ENCODE assay signal across 27 cellular contexts in the genomic region with DNA sequence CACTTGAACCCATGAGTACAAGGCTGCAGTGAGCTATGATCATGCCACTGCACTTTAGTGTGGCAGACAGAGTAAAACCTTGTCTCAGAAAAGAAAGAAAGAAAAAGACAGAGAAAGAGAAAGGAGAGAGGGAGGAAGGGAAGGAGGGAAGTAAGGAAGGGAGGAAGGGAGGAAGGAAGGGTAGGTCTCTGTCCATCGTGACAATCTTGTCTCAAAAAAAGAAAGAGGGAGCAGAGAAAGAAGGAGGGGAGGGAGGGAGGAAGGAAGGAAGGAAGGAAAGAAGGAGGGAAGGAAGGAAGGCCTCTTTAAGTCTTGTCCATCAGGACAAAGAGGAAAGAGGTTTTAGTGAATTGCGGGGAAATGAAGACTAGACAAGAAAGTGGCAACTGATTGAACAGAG.
"Had no signal": no experiment of that assay in that cellular context is flagged by ENCODE, and none has a peak within 500 bp of the region (broad histone marks: within the 10 kb centered on the region; RNA-seq: fewer than 3 reads in every experiment).

No MANE protein-coding gene starts in this region.

- H3K36me3 Mint-ChIP-seq: natural killer cell; neural progenitor cell; stimulated activated effector memory CD8-positive, alpha-beta T cell treated with anti-CD3 and anti-CD28 coated beads, Interleukin-12 subunit alpha, Interleukin-12 subunit beta, amount 100 ng/mL, for 72 hours had no signal

- DNase-seq: natural killer cell; occipital lobe; ovary; psoas muscle; right cardiac atrium; right lobe of liver; sigmoid colon; small intestine; stimulated activated CD4-positive, alpha-beta T cell treated with anti-CD3 and anti-CD28 coated beads, Interleukin-15, amount 100 ng/mL, for 24 hours; stimulated activated CD4-positive, alpha-beta T cell treated with anti-CD3 and anti-CD28 coated beads, Interleukin-2, amount 100 ng/mL, for 24 hours; stimulated activated CD4-positive, alpha-beta T cell treated with anti-CD3 and anti-CD28 coated beads, Interleukin-2, amount 100 ng/mL, for 48 hours; stimulated activated CD4-positive, alpha-beta T cell treated with anti-CD3 and anti-CD28 coated beads, Interleukin-4, amount 100 ng/mL, for 24 hours; stimulated activated naive CD4-positive, alpha-beta T cell; stimulated activated naive CD8-positive, alpha-beta T cell treated with anti-CD3 and anti-CD28 coated beads, Interleukin-15, amount 100 ng/mL, for 72 hours; stimulated activated naive CD8-positive, alpha-beta T cell treated with anti-CD3 and anti-CD28 coated beads, Interleukin-15, Interleukin-2, amounts not matched to agents 100 U/mL and 50 U/mL, for 24 hours; substantia nigra; testis; tibial artery; transverse colon; upper lobe of left lung had no signal

- H3K4me3 Mint-ChIP-seq: natural killer cell; nephron; neural progenitor cell; stimulated activated effector memory CD8-positive, alpha-beta T cell treated with anti-CD3 and anti-CD28 coated beads, Interleukin-12 subunit alpha, Interleukin-12 subunit beta, amount 100 ng/mL, for 72 hours; stimulated activated naive CD8-positive, alpha-beta T cell treated with anti-CD3 and anti-CD28 coated beads, Interleukin-15, amount 100 ng/mL, for 72 hours had no signal

- H3K4me1 ChIP-seq: parathyroid adenoma had no signal

- H3K9me3 Mint-ChIP-seq: natural killer cell; nephron; neural progenitor cell; stimulated activated effector memory CD8-positive, alpha-beta T cell treated with anti-CD3 and anti-CD28 coated beads, Interleukin-12 subunit alpha, Interleukin-12 subunit beta, amount 100 ng/mL, for 72 hours; stimulated activated naive CD8-positive, alpha-beta T cell treated with anti-CD3 and anti-CD28 coated beads, Interleukin-15, amount 100 ng/mL, for 72 hours had no signal

- ATAC-seq: natural killer cell; psoas muscle; right cardiac atrium; right lobe of liver; stimulated activated effector memory CD8-positive, alpha-beta T cell treated with anti-CD3 and anti-CD28 coated beads, Interleukin-12 subunit alpha, Interleukin-12 subunit beta, amount 100 ng/mL, for 72 hours; stimulated activated naive CD8-positive, alpha-beta T cell treated with anti-CD3 and anti-CD28 coated beads, Interleukin-15, amount 100 ng/mL, for 72 hours; stimulated activated naive CD8-positive, alpha-beta T cell treated with anti-CD3 and anti-CD28 coated beads, Interleukin-15, Interleukin-2, amounts not matched to agents 100 U/mL and 50 U/mL, for 24 hours had no signal

- H3K9ac ChIP-seq: neural progenitor cell, parathyroid adenoma had no signal

- H2AFZ ChIP-seq: neural progenitor cell, parathyroid adenoma had no signal

- H3K9me3 ChIP-seq: ovary, psoas muscle, right lobe of liver, sigmoid colon, suprapubic skin, testis, tibial artery, transverse colon, upper lobe of left lung, vagina had no signal

- H3K36me3 ChIP-seq: neural progenitor cell, ovary, right lobe of liver, sigmoid colon, suprapubic skin, tibial artery, transverse colon, upper lobe of left lung, vagina had no signal

- H3K27me3 ChIP-seq: ovary, right lobe of liver, testis, vagina had no signal

- H3K4me3 ChIP-seq: neural progenitor cell, ovary, psoas muscle, right lobe of liver, sigmoid colon, suprapubic skin, testis, tibial artery, transverse colon, upper lobe of left lung, vagina had no signal

- H3K4me2 ChIP-seq: neural progenitor cell had no signal

- H3K27ac ChIP-seq: neural progenitor cell, ovary, parathyroid adenoma, psoas muscle, right lobe of liver, sigmoid colon, suprapubic skin, testis, tibial artery, transverse colon, upper lobe of left lung, vagina had no signal

- H3K27ac Mint-ChIP-seq: natural killer cell; nephron; neural progenitor cell; progenitor cell of endocrine pancreas; stimulated activated effector memory CD8-positive, alpha-beta T cell treated with anti-CD3 and anti-CD28 coated beads, Interleukin-12 subunit alpha, Interleukin-12 subunit beta, amount 100 ng/mL, for 72 hours; stimulated activated naive CD8-positive, alpha-beta T cell treated with anti-CD3 and anti-CD28 coated beads, Interleukin-15, amount 100 ng/mL, for 72 hours had no signal

- H3K79me2 ChIP-seq: parathyroid adenoma had no signal
